In the genomic region with DNA sequence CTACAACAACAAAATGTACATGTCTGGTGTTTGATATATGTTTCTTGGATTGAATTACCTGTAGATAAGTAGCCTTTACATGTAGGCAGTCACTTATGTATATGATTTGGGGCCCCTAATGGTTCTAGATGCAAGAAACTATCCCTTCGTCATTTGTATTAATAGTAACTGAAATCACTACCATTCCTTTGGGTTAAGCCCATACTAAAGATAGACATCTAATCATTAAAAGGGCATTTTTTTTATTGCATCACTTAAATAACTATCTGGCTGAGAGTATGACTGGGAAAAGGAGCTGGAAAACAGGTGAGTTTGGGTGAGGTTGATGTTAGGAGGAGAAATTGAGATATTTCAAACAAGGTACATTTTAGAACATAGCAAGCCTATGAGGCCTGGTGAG, we compare ENCODE assay signal across 19 cellular contexts.
A peak's percentile ranks its signal among the peaks of the same experiment; 100 is the strongest.
DNase-seq lines count a peak whose midpoint lies in the region; ATAC-seq and TF ChIP-seq lines count a peak whose summit lies in the region.
"Had no signal": no experiment of that assay in that cellular context is flagged by ENCODE, and none has a peak within 500 bp of the region (broad histone marks: within the 10 kb centered on the region; RNA-seq: fewer than 3 reads in every experiment).

No MANE protein-coding gene starts in this region.

- H3K36me3 ChIP-seq in gastrocnemius medialis (no peaks in the 10 kb centered on the region), stomach smooth muscle (ENCODE audit: control insufficient read depth in 2 of 2, insufficient read depth in 2 of 2, low read length in 2 of 2) (no peaks in the 10 kb centered on the region), hepatocyte (replicated peaks; ENCODE audit: insufficient read depth, low read depth) (no peaks in the 10 kb centered on the region)
- H3K36me3 ChIP-seq: BLaER1 had no signal

- TF ChIP-seq CTCF in gastrocnemius medialis (IDR thresholded peaks at IDR 0.05 in 4 of 5, conservative IDR thresholded peaks at IDR 0.05 in 1 of 5) (no peak), hepatocyte (IDR thresholded peaks at IDR 0.05; ENCODE audit: poor library complexity) (no peak), chondrocyte (IDR thresholded peaks at IDR 0.05) (no peak)

- no peak overlapping the region for H3K4me3 ChIP-seq in gastrocnemius medialis
- no peak overlapping the region for H3K4me3 ChIP-seq in stomach smooth muscle (ENCODE audit: low read length in 2 of 2)
- no peak overlapping the region for H3K4me3 ChIP-seq in hepatocyte
- H3K4me3 ChIP-seq: BLaER1, GM23248 had no signal

- in situ Hi-C loops in gastrocnemius medialis (cut with MboI; ENCODE audit: low sequenced_read_pairs in 4 of 4) = no loop called here

- ATAC-seq in gastrocnemius medialis = peak; percentile 89 to 90
- no peak for ATAC-seq in activated T-cell treated with anti-CD3 and anti-CD28 coated beads, Interleukin-2, amount 50 U/mL, for 4 hours
- ATAC-seq: CD8-positive, alpha-beta T cell; HCT116 had no signal

- no peaks in the 10 kb centered on the region for H3K79me2 ChIP-seq in hepatocyte

- peaks cover 17% of the 10 kb centered on the region for H3K9me3 Mint-ChIP-seq in activated T-cell treated with anti-CD3 and anti-CD28 coated beads, Interleukin-2, amount 50 U/mL, for 4 hours
- H3K9me3 Mint-ChIP-seq in chondrocyte (ENCODE audit: low read depth) = peaks cover 16% of the 10 kb centered on the region

- H3K9me3 ChIP-seq in gastrocnemius medialis (no peaks in the 10 kb centered on the region), stomach smooth muscle (ENCODE audit: control insufficient read depth in 2 of 2, low read length in 2 of 2) (no peaks in the 10 kb centered on the region), hepatocyte (ENCODE audit: low read depth) (no peaks in the 10 kb centered on the region)
- H3K9me3 ChIP-seq: Caco-2 had no signal

- H3K4me1 Mint-ChIP-seq in activated T-cell treated with anti-CD3 and anti-CD28 coated beads, Interleukin-2, amount 50 U/mL, for 4 hours (ENCODE audit: low read depth) = no peaks in the 10 kb centered on the region
- no peaks in the 10 kb centered on the region for H3K4me1 Mint-ChIP-seq in chondrocyte (ENCODE audit: low read depth)
- H3K4me1 Mint-ChIP-seq: B cell; CD4-positive, CD25-positive, alpha-beta regulatory T cell had no signal

- H3K27me3 ChIP-seq in gastrocnemius medialis = no peaks in the 10 kb centered on the region
- H3K27me3 ChIP-seq in stomach smooth muscle (ENCODE audit: control insufficient read depth in 1 of 2, insufficient read depth in 2 of 2, low read length in 2 of 2) = no peaks in the 10 kb centered on the region
- no peaks in the 10 kb centered on the region for H3K27me3 ChIP-seq in hepatocyte
- H3K27me3 ChIP-seq: BLaER1 had no signal

- TF ChIP-seq POLR2A in gastrocnemius medialis (IDR thresholded peaks at IDR 0.05) = no peak

- H2AFZ ChIP-seq in hepatocyte = no peak overlapping the region
- H2AFZ ChIP-seq: GM23248 had no signal

- no peaks in the 10 kb centered on the region for H3K27me3 Mint-ChIP-seq in activated T-cell treated with anti-CD3 and anti-CD28 coated beads, Interleukin-2, amount 50 U/mL, for 4 hours (ENCODE audit: low read depth)
- peaks cover 4% of the 10 kb centered on the region for H3K27me3 Mint-ChIP-seq in chondrocyte (ENCODE audit: low read depth)
- H3K27me3 Mint-ChIP-seq: B cell; CD4-positive, CD25-positive, alpha-beta regulatory T cell had no signal

- H3K4me2 ChIP-seq in hepatocyte = no peak overlapping the region
- H3K4me2 ChIP-seq: BLaER1 had no signal

- intact Hi-C loops in gastrocnemius medialis (cut with DNase I; ENCODE audit: low total_unique reads) = loop anchor here (1.0 to 2.0 kb wide), 2 partner anchors 38 to 62 kb away; no protein-coding TSS in a partner anchor

- no peak overlapping the region for H3K4me3 Mint-ChIP-seq in activated T-cell treated with anti-CD3 and anti-CD28 coated beads, Interleukin-2, amount 50 U/mL, for 4 hours
- H3K4me3 Mint-ChIP-seq in chondrocyte (ENCODE audit: unreplicated experiment) = no peak overlapping the region
- H3K4me3 Mint-ChIP-seq: B cell; CD4-positive, CD25-positive, alpha-beta regulatory T cell; CD8-positive, alpha-beta T cell had no signal

- H3K9me2 ChIP-seq in hepatocyte (replicated peaks; ENCODE audit: insufficient read depth) = no peaks in the 10 kb centered on the region

- DNase-seq in NCI-H1105 treated with DMSO at 0.1 percent for 48 hours (lab: John Stamatoyannopoulos, UW) (peak; percentile 50), NCI-H1105 (lab: John Stamatoyannopoulos, UW) (no peak), myocyte (ENCODE audit: low read depth) (peak; percentile 40), gastrocnemius medialis (no peak), hepatocyte (ENCODE audit: low spot score) (no peak), chondrocyte (ENCODE audit: low spot score) (no peak)
- no peak for DNase-seq in activated T-cell treated with anti-CD3 and anti-CD28 coated beads, Interleukin-2, amount 50 U/mL, for 4 hours
- DNase-seq: Caco-2; CD4-positive, CD25-positive, alpha-beta regulatory T cell; CD8-positive, alpha-beta T cell; DND-41; GM23248; H7 had no signal

- peak overlapping the region; percentile 80 to 90 (median 88) for H3K27ac ChIP-seq in gastrocnemius medialis
- peak overlapping the region; percentile 46 for H3K27ac ChIP-seq in stomach smooth muscle (ENCODE audit: low read length)
- no peak overlapping the region for H3K27ac ChIP-seq in hepatocyte
- H3K27ac ChIP-seq: 22Rv1, BLaER1, C4-2B, GM23248 had no signal

- no peak overlapping the region for H3K27ac Mint-ChIP-seq in chondrocyte (ENCODE audit: unreplicated experiment)
- H3K27ac Mint-ChIP-seq: B cell; CD8-positive, alpha-beta T cell had no signal

- 94% methylated on average over 1 of the region's 1 CpG for WGBS in hepatocyte (ENCODE audit: low lambda C conversion rate, missing lambda C conversion rate)

- no peaks in the 10 kb centered on the region for H4K20me1 ChIP-seq in hepatocyte (ENCODE audit: insufficient read depth, poor library complexity, severe bottlenecking)
- H4K20me1 ChIP-seq: BLaER1 had no signal

- peaks cover 28 to 29% of the 10 kb centered on the region in 2 donors for H3K4me1 ChIP-seq in gastrocnemius medialis
- peaks cover 7% of the 10 kb centered on the region for H3K4me1 ChIP-seq in stomach smooth muscle (ENCODE audit: control insufficient read depth, insufficient read depth, low read length)
- H3K4me1 ChIP-seq in hepatocyte (ENCODE audit: insufficient read depth) = no peaks in the 10 kb centered on the region
- H3K4me1 ChIP-seq: BLaER1, Caco-2 had no signal

- no peaks in the 10 kb centered on the region for H3K36me3 Mint-ChIP-seq in activated T-cell treated with anti-CD3 and anti-CD28 coated beads, Interleukin-2, amount 50 U/mL, for 4 hours (ENCODE audit: insufficient read depth)
- peaks cover 5% of the 10 kb centered on the region for H3K36me3 Mint-ChIP-seq in chondrocyte (ENCODE audit: low read depth)
- H3K36me3 Mint-ChIP-seq: CD4-positive, CD25-positive, alpha-beta regulatory T cell; CD8-positive, alpha-beta T cell had no signal

- H3K9ac ChIP-seq in stomach smooth muscle (ENCODE audit: low read length in 2 of 2) = no peak overlapping the region
- H3K9ac ChIP-seq: BLaER1, GM23248 had no signal

Comparison
In these comparisons a context has a peak if more than half of its experiments do, and no peak if none do; other contexts are left out.
1. DNase-seq: peak in NCI-H1105 treated with DMSO at 0.1 percent for 48 hours (single experiment) and myocyte (single experiment); none in NCI-H1105 (single experiment), gastrocnemius medialis (0 of 2), hepatocyte (single experiment), activated T-cell treated with anti-CD3 and anti-CD28 coated beads, Interleukin-2, amount 50 U/mL, for 4 hours (single experiment) and chondrocyte (single experiment).
2. ATAC-seq: peak in gastrocnemius medialis (2 of 2); none in activated T-cell treated with anti-CD3 and anti-CD28 coated beads, Interleukin-2, amount 50 U/mL, for 4 hours (0 of 2).